Comparison of ENCODE assay signal across 8 cellular contexts in the genomic region with DNA sequence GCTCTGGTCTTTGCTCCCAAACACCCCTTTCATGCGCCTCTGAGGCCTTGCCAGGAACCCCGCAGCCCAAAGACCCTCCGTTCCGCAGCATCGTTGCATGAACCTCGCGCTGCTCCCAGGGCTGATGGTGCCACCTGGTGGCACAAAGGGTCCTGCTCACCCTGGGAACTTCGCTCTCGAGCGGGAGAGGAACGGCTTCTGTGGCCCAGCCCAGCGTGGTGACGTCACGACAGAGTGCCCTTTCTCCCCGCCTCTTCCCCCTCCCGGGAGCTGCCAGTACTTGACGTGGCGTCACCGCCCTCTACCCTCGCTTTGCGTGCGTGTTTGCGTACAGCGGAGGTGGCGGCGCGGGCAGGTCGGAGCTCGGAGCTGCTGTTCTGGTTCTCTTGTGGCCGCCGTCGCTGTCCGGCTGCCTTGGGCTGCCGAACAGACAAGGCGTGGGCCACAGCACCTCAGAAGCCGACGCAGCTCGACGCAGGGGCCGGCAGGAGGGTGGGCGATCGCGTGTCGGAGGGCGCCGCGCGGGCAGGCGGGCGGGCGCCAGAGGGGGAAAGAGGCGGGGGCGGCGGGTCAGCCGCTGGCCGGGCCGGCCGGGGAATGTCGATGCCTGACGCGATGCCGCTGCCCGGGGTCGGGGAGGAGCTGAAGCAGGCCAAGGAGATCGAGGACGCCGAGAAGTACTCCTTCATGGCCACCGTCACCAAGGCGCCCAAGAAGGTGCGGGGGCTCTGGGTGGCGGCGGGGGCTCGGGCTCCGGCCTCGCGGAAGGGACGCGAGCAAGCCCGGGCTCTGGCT. TPM values are rescaled to one million over a fixed set of nuclear protein-coding genes. Genes with fewer than 3 reads are reported as not detected.
DNase-seq lines count a peak whose midpoint lies in the region; ATAC-seq, FAIRE-seq and TF ChIP-seq lines count a peak whose summit lies in the region.

A gene (plus strand): TSS at position 310 of the 795 bp plus-strand sequence. CDS start 288 bp downstream, at position 598.

- in situ Hi-C loops in G401 (cut with HindIII; ENCODE audit: low sequenced_read_pairs), result no loop called here

- TF ChIP-seq CTCF in RWPE2 (IDR thresholded peaks at IDR 0.05; ENCODE audit: poor library complexity, severe bottlenecking), result peak; percentile 96
- peak; percentile 95 for TF ChIP-seq CTCF in fibroblast of mammary gland (conservative IDR thresholded peaks at IDR 0.05; ENCODE audit: control insufficient read depth, insufficient read depth, low read depth, low read length)
- peak; percentile 90 for TF ChIP-seq CTCF in natural killer cell (IDR thresholded peaks at IDR 0.05)

- DNase-seq in G401 (ENCODE audit: low spot score) (peak; percentile 100), H54 (ENCODE audit: insufficient read length, low spot score) (peak; percentile 90), LoVo (ENCODE audit: low spot score) (peak; percentile 99), RWPE2 (ENCODE audit: low spot score) (peak; percentile 99), fibroblast of mammary gland (ENCODE audit: low read depth) (peak; percentile 99), natural killer cell (peak; percentile 99)
- DNase-seq in activated T-helper 2 cell treated with anti-CD3 and anti-CD28 coated beads, Interferon-gamma antibody, Interleukin-2, Interleukin-4, amounts not matched to agents 10 μg/mL and 5 μg/mL and 100 μg/mL, durations not matched to agents 14 hours and 24 hours and 36 hours (ENCODE audit: low spot score), result peak; percentile 99
- DNase-seq in stimulated activated naive CD4-positive, alpha-beta T cell treated with Interleukin-2 at 50 U/mL for 16 hours (lab: John Stamatoyannopoulos, UW), result peak; percentile 99

- H3K4me3 Mint-ChIP-seq in activated T-helper 2 cell treated with anti-CD3 and anti-CD28 coated beads, Interferon-gamma antibody, Interleukin-2, Interleukin-4, amounts not matched to agents 10 μg/mL and 5 μg/mL and 100 μg/mL, durations not matched to agents 14 hours and 24 hours and 36 hours (ENCODE audit: low read depth), result peak within 1 kb of the TSS; percentile 97
- H3K4me3 Mint-ChIP-seq in natural killer cell, result peak within 1 kb of the TSS; percentile 88

- no peaks in the 10 kb centered on the region for H3K27me3 ChIP-seq in RWPE2 (ENCODE audit: insufficient read depth, poor library complexity, severe bottlenecking)

- intact Hi-C loops in activated T-helper 2 cell treated with anti-CD3 and anti-CD28 coated beads, Interferon-gamma antibody, Interleukin-2, Interleukin-4, amounts not matched to agents 10 μg/mL and 5 μg/mL and 100 μg/mL, durations not matched to agents 14 hours and 24 hours and 36 hours (cut with micrococcal nuclease), result loop anchor here (1.0 kb wide), 5 partner anchors 74 to 436 kb away; a partner anchor contains a TSS
- intact Hi-C loops in natural killer cell (cut with micrococcal nuclease), result loop anchor here (1.0 kb wide), 5 partner anchors 50 to 438 kb away; a partner anchor contains a TSS

- peak; percentile 88 for TF ChIP-seq POLR2A in H54 (IDR thresholded peaks at IDR 0.05; ENCODE audit: low read depth, low read length)

- peak within 1 kb of the TSS; percentile 57 for H3K27ac ChIP-seq in RWPE2 (ENCODE audit: poor library complexity, severe bottlenecking)

- no peaks in the 10 kb centered on the region for H3K9me3 ChIP-seq in RWPE2 (ENCODE audit: severe bottlenecking)

- peaks cover 26% of the 10 kb centered on the region for H3K36me3 Mint-ChIP-seq in activated T-helper 2 cell treated with anti-CD3 and anti-CD28 coated beads, Interferon-gamma antibody, Interleukin-2, Interleukin-4, amounts not matched to agents 10 μg/mL and 5 μg/mL and 100 μg/mL, durations not matched to agents 14 hours and 24 hours and 36 hours (ENCODE audit: low read depth)
- H3K36me3 Mint-ChIP-seq in natural killer cell, result no peaks in the 10 kb centered on the region

- no peaks in the 10 kb centered on the region for H3K9me3 Mint-ChIP-seq in activated T-helper 2 cell treated with anti-CD3 and anti-CD28 coated beads, Interferon-gamma antibody, Interleukin-2, Interleukin-4, amounts not matched to agents 10 μg/mL and 5 μg/mL and 100 μg/mL, durations not matched to agents 14 hours and 24 hours and 36 hours
- no peaks in the 10 kb centered on the region for H3K9me3 Mint-ChIP-seq in natural killer cell

- H3K27me3 Mint-ChIP-seq in activated T-helper 2 cell treated with anti-CD3 and anti-CD28 coated beads, Interferon-gamma antibody, Interleukin-2, Interleukin-4, amounts not matched to agents 10 μg/mL and 5 μg/mL and 100 μg/mL, durations not matched to agents 14 hours and 24 hours and 36 hours (ENCODE audit: low read depth), result no peaks in the 10 kb centered on the region
- peaks cover 6% of the 10 kb centered on the region in 2 donors for H3K27me3 Mint-ChIP-seq in natural killer cell (ENCODE audit: low read depth in 2 of 2)

- peaks cover 18% of the 10 kb centered on the region; the same call in 1 of the 2 replicates for H3K36me3 ChIP-seq in RWPE2 (ENCODE audit: low read depth)

- peaks cover 42% of the 10 kb centered on the region for H3K4me1 Mint-ChIP-seq in activated T-helper 2 cell treated with anti-CD3 and anti-CD28 coated beads, Interferon-gamma antibody, Interleukin-2, Interleukin-4, amounts not matched to agents 10 μg/mL and 5 μg/mL and 100 μg/mL, durations not matched to agents 14 hours and 24 hours and 36 hours (ENCODE audit: low read depth)
- H3K4me1 Mint-ChIP-seq in natural killer cell, result peaks cover 28 to 33% of the 10 kb centered on the region in 2 donors

- H3K27ac Mint-ChIP-seq in activated T-helper 2 cell treated with anti-CD3 and anti-CD28 coated beads, Interferon-gamma antibody, Interleukin-2, Interleukin-4, amounts not matched to agents 10 μg/mL and 5 μg/mL and 100 μg/mL, durations not matched to agents 14 hours and 24 hours and 36 hours, result peak within 1 kb of the TSS; percentile 97
- peak within 1 kb of the TSS; percentile 83 to 99 for H3K27ac Mint-ChIP-seq in natural killer cell

- H3K4me3 ChIP-seq in RWPE2 (ENCODE audit: severe bottlenecking) (peak within 1 kb of the TSS; percentile 62), fibroblast of mammary gland (ENCODE audit: control insufficient read depth, low read depth, low read length) (peak within 1 kb of the TSS; percentile 90)

- H3K4me1 ChIP-seq in RWPE2 (ENCODE audit: insufficient read depth, poor library complexity, severe bottlenecking), result peaks cover 13% of the 10 kb centered on the region

- FAIRE-seq in H54 (lab: Jason Lieb, UNC), result peak; percentile 94

- peak; percentile 84 for ATAC-seq in RWPE2 (ENCODE audit: low read depth)
- ATAC-seq in natural killer cell, result peak; percentile 98 to 99 (median 99)

RNA-seq across cellular contexts. Expression of the gene that starts here (rescaled TPM):
- 20.5 and 24.2 TPM in 2 replicates for total RNA-seq in G401 (2014; rRNA removed; shearing (Covaris generic))
- 85.8 and 86.5 TPM in 2 replicates for total RNA-seq in activated T-helper 2 cell treated with anti-CD3 and anti-CD28 coated beads, Interferon-gamma antibody, Interleukin-2, Interleukin-4, amounts not matched to agents 10 μg/mL and 5 μg/mL and 100 μg/mL, durations not matched to agents 14 hours and 24 hours and 36 hours
- 10 to 100 TPM; 23.3 to 30.0 (median 29.1) TPM for total RNA-seq in natural killer cell

Comparison
In these comparisons a context has a peak if more than half of its experiments do, and no peak if none do; other contexts are left out.
1. Peak in every context shown above with its lines: DNase-seq, ATAC-seq, H3K4me3 ChIP-seq and H3K27ac ChIP-seq.